8 cellular contexts compared by ENCODE assay signal in genomic region chr3:189144645-189145044, GRCh38. TPM values are rescaled to one million over a fixed set of nuclear protein-coding genes. Genes with fewer than 3 reads are reported as not detected.
DNase-seq lines count a peak whose midpoint lies in the region; ATAC-seq and TF ChIP-seq lines count a peak whose summit lies in the region.

No MANE protein-coding gene starts in this region.

- TF ChIP-seq CTCF in BE2C (IDR thresholded peaks at IDR 0.05; ENCODE audit: low read depth, low read length): peak; percentile 79

- H3K27me3 Mint-ChIP-seq in T-cell: no peaks in the 10 kb centered on the region
- peaks cover 0 to 11% (median 0%) of the 10 kb centered on the region in 3 donors for H3K27me3 Mint-ChIP-seq in immature natural killer cell (ENCODE audit: low read depth in 3 of 3)

- no peaks in the 10 kb centered on the region for H3K36me3 ChIP-seq in BE2C

- H3K27me3 ChIP-seq in BE2C: no peaks in the 10 kb centered on the region

- ATAC-seq in T-cell (replicated peaks in 1 of 4) (peak; percentile 83 to 90 (median 88)), HG03432 (IDR thresholded peaks at IDR 0.05; ENCODE audit: unreplicated experiment) (no peak)

- H3K4me3 ChIP-seq in BE2C (ENCODE audit: low read depth, low read length): no peak overlapping the region

- H3K4me1 Mint-ChIP-seq in T-cell: peaks cover 12 to 37% (median 37%) of the 10 kb centered on the region in 3 donors
- peaks cover 22 to 24% of the 10 kb centered on the region in 2 donors for H3K4me1 Mint-ChIP-seq in immature natural killer cell

- H3K27ac Mint-ChIP-seq in T-cell (peak overlapping the region; percentile 16 to 80), immature natural killer cell (peak overlapping the region in 3 of 6 donors; percentile 16 to 91 (median 83))

- H3K9me3 ChIP-seq in BE2C: no peaks in the 10 kb centered on the region; the same call in 1 of the 2 replicates

- H3K9me3 Mint-ChIP-seq in T-cell: no peaks in the 10 kb centered on the region
- no peaks in the 10 kb centered on the region for H3K9me3 Mint-ChIP-seq in immature natural killer cell

- POLR2A ChIA-PET in T-cell (lab: Charles Lee): interaction anchor here in 1 of 2 donors (0.5 to 1.0 kb wide), 2 partner anchors 1406 to 1407 kb away, joined by 3 to 6 read pairs; no protein-coding TSS in a partner anchor

- H3K4me3 Mint-ChIP-seq in T-cell (no peak overlapping the region), immature natural killer cell (peak overlapping the region in 1 of 5 donors; percentile 18)

- no peaks in the 10 kb centered on the region for H3K36me3 Mint-ChIP-seq in T-cell
- no peaks in the 10 kb centered on the region for H3K36me3 Mint-ChIP-seq in immature natural killer cell

- DNase-seq in BE2C (peak; percentile 23), HuH-7 (ENCODE audit: low spot score) (peak; percentile 20), T-cell (peak in 18 of 34 experiments; percentile 1 to 30 (median 12)), immature natural killer cell (peak in 2 of 3 donors; percentile 29 to 61), NCI-H128 (lab: John Stamatoyannopoulos, UW; ENCODE audit: unreplicated experiment) (no peak), amniotic stem cell (lab: John Stamatoyannopoulos, UW) (no peak), NCI-H345 (lab: John Stamatoyannopoulos, UW) (no peak)

- H3K4me1 ChIP-seq in BE2C: peaks cover 19% of the 10 kb centered on the region

- CTCF ChIA-PET in T-cell (lab: Charles Lee): interaction anchor here (1.1 to 7.1 kb wide), 8 partner anchors 23 to 1405 kb away, joined by 3 to 81 read pairs (median 9); no protein-coding TSS in a partner anchor

RNA-seq across cellular contexts. Expression of gene TPRG1, which starts 27.1 kb away (rescaled TPM):
- polyA plus RNA-seq in BE2C (2012; ENCODE audit: insufficient read depth, insufficient read length, low read depth): 1.3 TPM
- total RNA-seq in T-cell: 10 to 100 TPM in 3 of 5 donors, 1 to 10 TPM in 2; 5.6 to 28.4 (median 15.5) TPM
- polyA plus RNA-seq in immature natural killer cell: 1 to 10 TPM in 1 of 3 donors, under 1 TPM in 1, not detected in 1; 0.38 to 6.0 TPM

Comparison
In these comparisons a context has a peak if more than half of its experiments do, and no peak if none do; other contexts are left out.
1. DNase-seq: peak in BE2C (single experiment), HuH-7 (single experiment), T-cell (18 of 34) and immature natural killer cell (2 of 3); none in NCI-H128 (single experiment), amniotic stem cell (single experiment) and NCI-H345 (single experiment).